In the genomic region with DNA sequence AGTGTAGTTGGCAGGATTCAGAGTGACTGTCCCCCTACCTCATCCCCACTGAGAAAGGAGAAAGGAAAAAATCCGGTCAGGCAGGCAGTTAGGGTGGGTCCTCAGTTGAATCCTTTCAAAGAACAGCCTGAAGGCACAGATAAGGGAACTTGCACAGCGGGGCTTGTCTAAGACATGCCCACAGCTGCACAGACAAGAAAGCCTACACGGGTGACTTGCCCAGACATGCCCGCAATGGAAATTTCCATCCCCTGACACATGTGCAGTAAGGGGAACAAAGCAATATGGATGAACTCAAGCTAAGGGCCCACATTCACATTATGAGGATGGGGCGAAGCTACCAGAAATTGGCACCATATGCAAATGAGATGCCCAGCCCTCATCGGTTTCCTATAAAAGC, we compare ENCODE assay signal across 1 cellular context.
TF ChIP-seq lines count a peak whose summit lies in the region.

No MANE protein-coding gene starts in this region.

TF ChIP-seq in GM23338, 12 proteins besides CTCF, POLR2A, EP300 and RAD21 (continued from another document):
- TF ChIP-seq, protein P1, sequence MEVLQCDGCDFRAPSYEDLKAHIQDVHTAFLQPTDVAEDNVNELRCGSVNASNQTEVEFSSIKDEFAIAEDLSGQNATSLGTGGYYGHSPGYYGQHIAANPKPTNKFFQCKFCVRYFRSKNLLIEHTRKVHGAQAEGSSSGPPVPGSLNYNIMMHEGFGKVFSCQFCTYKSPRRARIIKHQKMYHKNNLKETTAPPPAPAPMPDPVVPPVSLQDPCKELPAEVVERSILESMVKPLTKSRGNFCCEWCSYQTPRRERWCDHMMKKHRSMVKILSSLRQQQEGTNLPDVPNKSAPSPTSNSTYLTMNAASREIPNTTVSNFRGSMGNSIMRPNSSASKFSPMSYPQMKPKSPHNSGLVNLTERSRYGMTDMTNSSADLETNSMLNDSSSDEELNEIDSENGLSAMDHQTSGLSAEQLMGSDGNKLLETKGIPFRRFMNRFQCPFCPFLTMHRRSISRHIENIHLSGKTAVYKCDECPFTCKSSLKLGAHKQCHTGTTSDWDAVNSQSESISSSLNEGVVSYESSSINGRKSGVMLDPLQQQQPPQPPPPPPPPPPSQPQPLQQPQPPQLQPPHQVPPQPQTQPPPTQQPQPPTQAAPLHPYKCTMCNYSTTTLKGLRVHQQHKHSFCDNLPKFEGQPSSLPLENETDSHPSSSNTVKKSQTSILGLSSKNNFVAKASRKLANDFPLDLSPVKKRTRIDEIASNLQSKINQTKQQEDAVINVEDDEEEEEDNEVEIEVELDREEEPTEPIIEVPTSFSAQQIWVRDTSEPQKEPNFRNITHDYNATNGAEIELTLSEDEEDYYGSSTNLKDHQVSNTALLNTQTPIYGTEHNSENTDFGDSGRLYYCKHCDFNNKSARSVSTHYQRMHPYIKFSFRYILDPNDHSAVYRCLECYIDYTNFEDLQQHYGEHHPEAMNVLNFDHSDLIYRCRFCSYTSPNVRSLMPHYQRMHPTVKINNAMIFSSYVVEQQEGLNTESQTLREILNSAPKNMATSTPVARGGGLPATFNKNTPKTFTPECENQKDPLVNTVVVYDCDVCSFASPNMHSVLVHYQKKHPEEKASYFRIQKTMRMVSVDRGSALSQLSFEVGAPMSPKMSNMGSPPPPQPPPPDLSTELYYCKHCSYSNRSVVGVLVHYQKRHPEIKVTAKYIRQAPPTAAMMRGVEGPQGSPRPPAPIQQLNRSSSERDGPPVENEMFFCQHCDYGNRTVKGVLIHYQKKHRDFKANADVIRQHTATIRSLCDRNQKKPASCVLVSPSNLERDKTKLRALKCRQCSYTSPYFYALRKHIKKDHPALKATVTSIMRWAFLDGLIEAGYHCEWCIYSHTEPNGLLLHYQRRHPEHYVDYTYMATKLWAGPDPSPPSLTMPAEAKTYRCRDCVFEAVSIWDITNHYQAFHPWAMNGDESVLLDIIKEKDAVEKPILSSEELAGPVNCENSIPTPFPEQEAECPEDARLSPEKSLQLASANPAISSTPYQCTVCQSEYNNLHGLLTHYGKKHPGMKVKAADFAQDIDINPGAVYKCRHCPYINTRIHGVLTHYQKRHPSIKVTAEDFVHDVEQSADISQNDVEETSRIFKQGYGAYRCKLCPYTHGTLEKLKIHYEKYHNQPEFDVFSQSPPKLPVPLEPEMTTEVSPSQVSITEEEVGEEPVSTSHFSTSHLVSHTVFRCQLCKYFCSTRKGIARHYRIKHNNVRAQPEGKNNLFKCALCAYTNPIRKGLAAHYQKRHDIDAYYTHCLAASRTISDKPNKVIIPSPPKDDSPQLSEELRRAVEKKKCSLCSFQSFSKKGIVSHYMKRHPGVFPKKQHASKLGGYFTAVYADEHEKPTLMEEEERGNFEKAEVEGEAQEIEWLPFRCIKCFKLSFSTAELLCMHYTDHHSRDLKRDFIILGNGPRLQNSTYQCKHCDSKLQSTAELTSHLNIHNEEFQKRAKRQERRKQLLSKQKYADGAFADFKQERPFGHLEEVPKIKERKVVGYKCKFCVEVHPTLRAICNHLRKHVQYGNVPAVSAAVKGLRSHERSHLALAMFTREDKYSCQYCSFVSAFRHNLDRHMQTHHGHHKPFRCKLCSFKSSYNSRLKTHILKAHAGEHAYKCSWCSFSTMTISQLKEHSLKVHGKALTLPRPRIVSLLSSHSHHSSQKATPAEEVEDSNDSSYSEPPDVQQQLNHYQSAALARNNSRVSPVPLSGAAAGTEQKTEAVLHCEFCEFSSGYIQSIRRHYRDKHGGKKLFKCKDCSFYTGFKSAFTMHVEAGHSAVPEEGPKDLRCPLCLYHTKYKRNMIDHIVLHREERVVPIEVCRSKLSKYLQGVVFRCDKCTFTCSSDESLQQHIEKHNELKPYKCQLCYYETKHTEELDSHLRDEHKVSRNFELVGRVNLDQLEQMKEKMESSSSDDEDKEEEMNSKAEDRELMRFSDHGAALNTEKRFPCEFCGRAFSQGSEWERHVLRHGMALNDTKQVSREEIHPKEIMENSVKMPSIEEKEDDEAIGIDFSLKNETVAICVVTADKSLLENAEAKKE (CRISPR knock-in tag; IDR thresholded peaks at IDR 0.05) = no peak
- TF ChIP-seq, protein P2, sequence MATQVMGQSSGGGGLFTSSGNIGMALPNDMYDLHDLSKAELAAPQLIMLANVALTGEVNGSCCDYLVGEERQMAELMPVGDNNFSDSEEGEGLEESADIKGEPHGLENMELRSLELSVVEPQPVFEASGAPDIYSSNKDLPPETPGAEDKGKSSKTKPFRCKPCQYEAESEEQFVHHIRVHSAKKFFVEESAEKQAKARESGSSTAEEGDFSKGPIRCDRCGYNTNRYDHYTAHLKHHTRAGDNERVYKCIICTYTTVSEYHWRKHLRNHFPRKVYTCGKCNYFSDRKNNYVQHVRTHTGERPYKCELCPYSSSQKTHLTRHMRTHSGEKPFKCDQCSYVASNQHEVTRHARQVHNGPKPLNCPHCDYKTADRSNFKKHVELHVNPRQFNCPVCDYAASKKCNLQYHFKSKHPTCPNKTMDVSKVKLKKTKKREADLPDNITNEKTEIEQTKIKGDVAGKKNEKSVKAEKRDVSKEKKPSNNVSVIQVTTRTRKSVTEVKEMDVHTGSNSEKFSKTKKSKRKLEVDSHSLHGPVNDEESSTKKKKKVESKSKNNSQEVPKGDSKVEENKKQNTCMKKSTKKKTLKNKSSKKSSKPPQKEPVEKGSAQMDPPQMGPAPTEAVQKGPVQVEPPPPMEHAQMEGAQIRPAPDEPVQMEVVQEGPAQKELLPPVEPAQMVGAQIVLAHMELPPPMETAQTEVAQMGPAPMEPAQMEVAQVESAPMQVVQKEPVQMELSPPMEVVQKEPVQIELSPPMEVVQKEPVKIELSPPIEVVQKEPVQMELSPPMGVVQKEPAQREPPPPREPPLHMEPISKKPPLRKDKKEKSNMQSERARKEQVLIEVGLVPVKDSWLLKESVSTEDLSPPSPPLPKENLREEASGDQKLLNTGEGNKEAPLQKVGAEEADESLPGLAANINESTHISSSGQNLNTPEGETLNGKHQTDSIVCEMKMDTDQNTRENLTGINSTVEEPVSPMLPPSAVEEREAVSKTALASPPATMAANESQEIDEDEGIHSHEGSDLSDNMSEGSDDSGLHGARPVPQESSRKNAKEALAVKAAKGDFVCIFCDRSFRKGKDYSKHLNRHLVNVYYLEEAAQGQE (IDR thresholded peaks at IDR 0.05; ENCODE audit: unreplicated experiment) = no peak
TF ChIP-seq in GM23338: peak in this region for 0.
